ENCODE assay signal across 9 cellular contexts in genomic region chr2:70680735-70681134, GRCh38.
"Had no signal": no experiment of that assay in that cellular context is flagged by ENCODE, and none has a peak within 500 bp of the region (broad histone marks: within the 10 kb centered on the region; RNA-seq: fewer than 3 reads in every experiment).

No MANE protein-coding gene starts in this region.

- ATAC-seq: GM23338, HepG2 had no signal

- DNase-seq: HCEC 1CT, KG1 had no signal

- H3K4me1 Mint-ChIP-seq: GM23338, H9 had no signal

- H3K4me3 ChIP-seq: GM23338 had no signal

- H2AFZ ChIP-seq: GM23338 had no signal

- H3K9me3 Mint-ChIP-seq: GM23338, H9, IgD-negative memory B cell had no signal

- H3K27ac Mint-ChIP-seq: GM23338, IgD-negative memory B cell had no signal

- H3K27ac ChIP-seq: HL-60 had no signal

- H3K27me3 Mint-ChIP-seq: IgD-negative memory B cell had no signal

- H3K4me3 Mint-ChIP-seq: GM23338, H9, IgD-negative memory B cell had no signal

- H3K4me2 ChIP-seq: GM23338 had no signal

- FAIRE-seq: H1, H54 had no signal
